ENCODE assay signal across 1 cellular context in the genomic region with DNA sequence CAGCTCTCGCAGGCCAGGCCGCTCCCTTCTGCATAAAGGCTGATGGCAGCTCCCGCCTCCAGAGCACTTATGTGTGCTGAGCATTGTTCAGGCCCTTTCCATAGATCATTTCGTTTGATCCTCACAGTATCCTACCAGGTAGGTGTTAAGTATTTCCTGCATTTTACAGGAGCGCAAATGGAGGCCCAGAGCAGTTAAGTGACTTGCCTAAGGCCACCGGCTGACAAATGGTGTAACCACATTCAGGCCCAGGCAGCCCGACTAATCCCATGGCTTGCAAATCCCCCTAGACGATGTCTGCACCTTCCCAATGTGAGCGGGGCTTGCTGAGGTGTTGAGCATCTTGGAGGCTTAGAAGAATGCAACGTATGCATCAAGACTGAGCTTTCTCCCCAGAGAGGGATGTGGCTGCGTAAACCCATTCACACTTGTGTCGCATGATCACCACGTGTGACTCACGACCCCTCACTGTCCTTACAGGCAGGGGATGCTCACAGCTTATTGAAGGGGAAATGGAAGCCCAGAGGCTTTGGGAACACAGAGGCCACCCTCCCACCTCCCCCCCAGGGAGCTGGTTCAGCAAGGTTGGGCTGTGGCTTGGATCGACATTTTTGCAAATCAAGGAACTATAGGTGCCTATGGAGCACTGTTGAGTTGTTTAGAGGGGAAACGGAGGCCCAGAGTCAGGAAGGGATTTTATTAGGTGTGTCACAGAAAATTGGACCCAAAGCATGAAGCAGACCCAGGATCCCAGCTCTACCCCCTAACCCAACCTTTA.
TF ChIP-seq lines count a peak whose summit lies in the region.

No MANE protein-coding gene starts in this region.

TF ChIP-seq in H1, 55 proteins besides CTCF, POLR2A, EP300 and RAD21:
- TF ChIP-seq BRCA1 (IDR thresholded peaks at IDR 0.05; ENCODE audit: low read depth, low read length) (no peak), POU5F1 (IDR thresholded peaks at IDR 0.05; ENCODE audit: low read depth, low read length) (no peak), SIX5 (IDR thresholded peaks at IDR 0.05; ENCODE audit: low read depth, low read length) (no peak), CHD2 (IDR thresholded peaks at IDR 0.05; ENCODE audit: low read length) (no peak), MAX (IDR thresholded peaks at IDR 0.05) (peak; percentile 46; the same call in 1 of the 2 replicates), RXRA (IDR thresholded peaks at IDR 0.05; ENCODE audit: insufficient read depth, low read depth, low read length) (no peak)
TF ChIP-seq in H1: peak in this region for 1.
